12 cellular contexts compared by ENCODE assay signal in the genomic region with DNA sequence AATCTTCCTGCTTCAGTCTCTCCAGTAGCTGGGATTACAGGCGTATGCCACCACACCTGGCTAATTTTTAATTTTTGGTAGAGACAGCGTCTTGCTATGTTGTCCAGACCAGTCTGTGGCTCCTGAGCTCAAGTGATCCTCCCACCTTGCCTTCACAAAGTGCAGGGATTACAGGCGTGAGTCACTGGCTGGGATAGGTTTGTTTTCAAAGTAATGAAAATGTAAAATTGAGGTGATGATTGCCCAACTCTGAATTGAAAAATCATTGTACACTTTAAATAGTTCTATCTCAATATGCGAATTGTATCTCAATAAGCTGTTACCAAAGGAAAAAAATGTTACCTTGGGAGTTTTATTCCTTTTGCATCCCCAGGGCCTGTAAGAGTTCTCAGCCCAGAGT. TPM values are rescaled to one million over a fixed set of nuclear protein-coding genes. Genes with fewer than 3 reads are reported as not detected.
DNase-seq lines count a peak whose midpoint lies in the region; ATAC-seq, FAIRE-seq and TF ChIP-seq lines count a peak whose summit lies in the region.
"Had no signal": no experiment of that assay in that cellular context is flagged by ENCODE, and none has a peak within 500 bp of the region (broad histone marks: within the 10 kb centered on the region; RNA-seq: fewer than 3 reads in every experiment).

No MANE protein-coding gene starts in this region.

- H3K18ac ChIP-seq in H9 (ENCODE audit: insufficient read length, low read depth, low read length), result no peak overlapping the region

- no peak overlapping the region for H4K91ac ChIP-seq in H9 (ENCODE audit: insufficient read length, low read depth, low read length)

- H3K27ac ChIP-seq in A549 (peak overlapping the region in 1 of 2 experiments; percentile 92; a peak in 3 of 6 replicates), H9 (ENCODE audit: insufficient read length, low read depth, low read length) (no peak overlapping the region)

- H3K27ac Mint-ChIP-seq in H9 (no peak overlapping the region), memory B cell (no peak overlapping the region)

- H2BK120ac ChIP-seq in H9 (ENCODE audit: low read depth, low read length, poor library complexity, severe bottlenecking), result no peak overlapping the region

- H2BK15ac ChIP-seq in H9 (ENCODE audit: low read depth, low read length), result no peak overlapping the region

- H3K4me3 ChIP-seq in A549, result no peak overlapping the region

- 44% methylated on average over 4 of the region's 4 CpGs for WGBS in A549 (ENCODE audit: missing lambda C conversion rate)
- no CpG with 5 or more reads among the region's 4 CpGs for WGBS in H9 (ENCODE audit: extremely low coverage, insufficient read length, low lambda C conversion rate)

- TF ChIP-seq EP300 in A549 (IDR thresholded peaks at IDR 0.05), result no peak

- H3K9me3 ChIP-seq in A549 (no peaks in the 10 kb centered on the region), H9 (ENCODE audit: control insufficient read depth, low read depth, low read length) (no peaks in the 10 kb centered on the region)

- FAIRE-seq in A549 (lab: Jason Lieb, UNC), result no peak
- FAIRE-seq: islet of Langerhans had no signal

- no peak overlapping the region for H2BK5ac ChIP-seq in H9 (ENCODE audit: insufficient read length, low read length)

- H3K9me3 Mint-ChIP-seq in H9 (no peaks in the 10 kb centered on the region), memory B cell (no peaks in the 10 kb centered on the region)

- H3K79me1 ChIP-seq in H9 (ENCODE audit: insufficient read depth, low read depth, low read length, poor library complexity, severe bottlenecking), result peaks cover 3% of the 10 kb centered on the region

- H3K4me2 ChIP-seq in A549, result peak overlapping the region; percentile 69
- H3K4me2 ChIP-seq in H9 (ENCODE audit: insufficient read depth, insufficient read length, low read length), result no peak overlapping the region

- peaks cover 17% of the 10 kb centered on the region for H3K27me3 Mint-ChIP-seq in H9 (ENCODE audit: low read depth)
- no peaks in the 10 kb centered on the region for H3K27me3 Mint-ChIP-seq in memory B cell

- peaks cover 7% of the 10 kb centered on the region for H3K23me2 ChIP-seq in H9 (ENCODE audit: insufficient read length, low read depth, low read length, poor library complexity, severe bottlenecking)

- H2AK5ac ChIP-seq in H9 (ENCODE audit: insufficient read length, low read length), result no peak overlapping the region

- no peak overlapping the region for H2AFZ ChIP-seq in H9 (ENCODE audit: low read length)

- peaks cover 1 to 12% (median 8%) of the 10 kb centered on the region in 3 experiments; a peak in 6 of 7 replicates for H3K36me3 Mint-ChIP-seq in H9 (ENCODE audit: insufficient read depth in 1 of 3, low read depth in 3 of 3)
- peaks cover 9% of the 10 kb centered on the region for H3K36me3 Mint-ChIP-seq in memory B cell

- peak in 1 of 2 experiments; percentile 11; a peak in 3 of 6 replicates for ATAC-seq in A549
- no peak for ATAC-seq in memory B cell (ENCODE audit: low read depth)
- no peak for ATAC-seq in HG02588 (IDR thresholded peaks at IDR 0.05; ENCODE audit: unreplicated experiment)

- no peak overlapping the region for H3K4ac ChIP-seq in H9 (ENCODE audit: low read depth, low read length)

- H3K14ac ChIP-seq in H9 (ENCODE audit: insufficient read depth, low read length), result no peak overlapping the region

- no peak for TF ChIP-seq RAD21 in A549 (conservative IDR thresholded peaks at IDR 0.05 in 1 of 2, IDR thresholded peaks at IDR 0.05 in 1 of 2)

- POLR2A ChIA-PET in A549 (lab: Yijun Ruan, JAX), result no interaction called here

- no peak overlapping the region for H3K56ac ChIP-seq in H9 (ENCODE audit: insufficient read length, low read depth, low read length)

- H4K8ac ChIP-seq in H9 (replicated peaks; ENCODE audit: insufficient read length, low read depth, low read length), result no peak overlapping the region

- H3K4me1 ChIP-seq in A549 (peaks cover 37% of the 10 kb centered on the region), H9 (ENCODE audit: insufficient read depth, low read length) (peaks cover 3% of the 10 kb centered on the region; the same call in 1 of the 2 replicates)

- no peak overlapping the region for H4K5ac ChIP-seq in H9 (ENCODE audit: insufficient read length, low read depth, low read length)

- H3K4me3 Mint-ChIP-seq in H9 (peak overlapping the region; percentile 50 to 73; a peak in 2 of 5 replicates), memory B cell (peak overlapping the region; percentile 14)

- no peaks in the 10 kb centered on the region for H4K20me1 ChIP-seq in H9 (ENCODE audit: control insufficient read depth, insufficient read depth, insufficient read length)

- CTCF ChIA-PET in A549 (lab: Yijun Ruan, JAX), result interaction anchor here (1.3 to 1.8 kb wide), 3 partner anchors 71 to 217 kb away, joined by 3 to 11 read pairs (median 8); no protein-coding TSS in a partner anchor

- H3K27me3 ChIP-seq in H9 (ENCODE audit: insufficient read depth, low read length), result no peaks in the 10 kb centered on the region; the same call in 1 of the 2 replicates

- H3K4me1 Mint-ChIP-seq in H9, result peaks cover 31 to 33% of the 10 kb centered on the region in 2 experiments
- H3K4me1 Mint-ChIP-seq in memory B cell, result peaks cover 24% of the 10 kb centered on the region

- DNase-seq in A549 (ENCODE audit: low read depth in 1 of 2, low spot score in 1 of 2) (no peak), H9 (no peak), amniotic epithelial cell (ENCODE audit: low read depth) (peak; percentile 68), memory B cell (ENCODE audit: low spot score in 2 of 2) (no peak), inferior parietal cortex (ENCODE audit: extremely low spot score) (no peak), foreskin melanocyte (no peak), LoVo (ENCODE audit: low spot score) (no peak)
- DNase-seq: NCI-H510A; stimulated activated CD4-positive, alpha-beta T cell treated with anti-CD3 and anti-CD28 coated beads, Interleukin-2, amount 100 ng/mL, for 48 hours; substantia nigra had no signal

- H2BK12ac ChIP-seq in H9 (ENCODE audit: insufficient read length, low read depth, low read length), result no peak overlapping the region

- no peak for TF ChIP-seq CTCF in A549 (IDR thresholded peaks at IDR 0.05)
- no peak for TF ChIP-seq CTCF in H9 (conservative IDR thresholded peaks at IDR 0.05)

- H3K79me2 ChIP-seq in H9 (ENCODE audit: insufficient read depth, low read length), result peaks cover 2% of the 10 kb centered on the region; the same call in 1 of the 2 replicates

- no peak overlapping the region for H3K9ac ChIP-seq in H9 (ENCODE audit: extremely low read depth, insufficient read length, low read length)

- H2BK20ac ChIP-seq in H9 (ENCODE audit: low read depth, low read length, poor library complexity, severe bottlenecking), result no peak overlapping the region

- H3K23ac ChIP-seq in H9 (ENCODE audit: insufficient read length, low read depth, low read length), result no peak overlapping the region

- H3T11ph ChIP-seq in H9 (ENCODE audit: low read length), result no peak overlapping the region

- TF ChIP-seq POLR2A in A549 (IDR thresholded peaks at IDR 0.05; ENCODE audit: low read length), result no peak

TF ChIP-seq in A549, 52 proteins besides CTCF, POLR2A, EP300 and RAD21:
- no peak for TF ChIP-seq RCOR1 (IDR thresholded peaks at IDR 0.05; ENCODE audit: low read depth, low read length)
- TF ChIP-seq, protein P1, sequence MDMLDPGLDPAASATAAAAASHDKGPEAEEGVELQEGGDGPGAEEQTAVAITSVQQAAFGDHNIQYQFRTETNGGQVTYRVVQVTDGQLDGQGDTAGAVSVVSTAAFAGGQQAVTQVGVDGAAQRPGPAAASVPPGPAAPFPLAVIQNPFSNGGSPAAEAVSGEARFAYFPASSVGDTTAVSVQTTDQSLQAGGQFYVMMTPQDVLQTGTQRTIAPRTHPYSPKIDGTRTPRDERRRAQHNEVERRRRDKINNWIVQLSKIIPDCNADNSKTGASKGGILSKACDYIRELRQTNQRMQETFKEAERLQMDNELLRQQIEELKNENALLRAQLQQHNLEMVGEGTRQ (IDR thresholded peaks at IDR 0.05), result no peak

RNA-seq across cellular contexts. Expression of a gene that starts 1.2 kb away (rescaled TPM):
- polyA plus RNA-seq in A549 (2011; rRNA removed), result 88.5 and 92.8 TPM in 2 replicates
- 57.5 and 68.6 TPM in 2 replicates for polyA plus RNA-seq in A549 (2012; cell fraction: cytosol; rRNA removed)
- 92.4 and 94.5 TPM in 2 replicates for polyA plus RNA-seq in A549 (2012; cell fraction: nucleus; rRNA removed)
- 61.3 to 68.9 TPM (median 68.6 TPM) in 3 replicates for polyA plus RNA-seq in A549 (2017; fragmentation: RNase III; extraction: RNeasy Plus Mini Kit Qiagen cat#74134 plus additional on column Dnase treatment)
- polyA minus RNA-seq in A549 (2011; rRNA and poly(A)+ RNA removed), result 473 and 499 TPM in 2 replicates
- total RNA-seq in H9 (2021), result 25.6 and 26.3 TPM in 2 replicates

RNA-seq across cellular contexts. Expression of a gene that starts 24.5 kb away (rescaled TPM):
- polyA plus RNA-seq in A549 (2011; rRNA removed) (128 and 153 TPM in 2 replicates), A549 (2017; fragmentation: RNase III; extraction: RNeasy Plus Mini Kit Qiagen cat#74134 plus additional on column Dnase treatment) (58.7 to 68.4 TPM (median 62.8 TPM) in 3 replicates)
- 62.1 and 69.5 TPM in 2 replicates for polyA plus RNA-seq in A549 (2012; cell fraction: cytosol; rRNA removed)
- 34.0 and 51.1 TPM in 2 replicates for polyA plus RNA-seq in A549 (2012; cell fraction: nucleus; rRNA removed)
- polyA minus RNA-seq in A549 (2011; rRNA and poly(A)+ RNA removed), result 52.8 and 71.6 TPM in 2 replicates
- 271 and 276 TPM in 2 replicates for total RNA-seq in H9 (2021)

RNA-seq across cellular contexts. Expression of a gene that starts 24.8 kb away (rescaled TPM):
- polyA plus RNA-seq in A549 (2011; rRNA removed) (72.6 and 94.1 TPM in 2 replicates), A549 (2017; fragmentation: RNase III; extraction: RNeasy Plus Mini Kit Qiagen cat#74134 plus additional on column Dnase treatment) (71.6 to 79.7 TPM (median 72.7 TPM) in 3 replicates)
- polyA plus RNA-seq in A549 (2012; cell fraction: cytosol; rRNA removed), result 25.7 and 30.4 TPM in 2 replicates
- polyA plus RNA-seq in A549 (2012; cell fraction: nucleus; rRNA removed), result 12.7 and 17.1 TPM in 2 replicates
- polyA minus RNA-seq in A549 (2011; rRNA and poly(A)+ RNA removed), result 45.3 and 52.9 TPM in 2 replicates
- 66.5 TPM in 2 replicates for total RNA-seq in H9 (2021)
